ENCODE assay signal across 21 cellular contexts in the genomic region with DNA sequence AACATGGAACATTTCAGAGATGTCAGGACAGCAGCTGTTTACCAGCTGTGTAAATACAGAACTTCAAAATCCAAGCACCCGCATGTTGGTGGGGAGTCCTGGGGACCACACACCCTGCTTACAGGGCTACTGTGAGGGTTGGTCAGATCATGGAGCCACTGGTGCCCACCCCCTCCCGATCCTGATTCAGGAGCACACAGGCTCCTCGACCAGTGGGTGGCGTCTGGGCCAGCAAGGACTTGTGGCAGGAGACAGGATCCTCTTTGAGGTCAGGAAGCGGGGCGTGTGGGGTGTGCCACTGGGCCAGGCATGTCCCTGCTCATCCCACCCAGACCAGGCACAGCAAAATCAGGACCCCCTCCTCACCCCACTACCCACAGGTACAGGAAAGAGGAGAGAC.
DNase-seq lines count a peak whose midpoint lies in the region; FAIRE-seq and TF ChIP-seq lines count a peak whose summit lies in the region.
"Had no signal": no experiment of that assay in that cellular context is flagged by ENCODE, and none has a peak within 500 bp of the region (broad histone marks: within the 10 kb centered on the region; RNA-seq: fewer than 3 reads in every experiment).

No MANE protein-coding gene starts in this region.

- no peak overlapping the region for H3K9ac ChIP-seq in keratinocyte (ENCODE audit: control insufficient read depth, extremely low read depth, insufficient read depth, low read length)

- H3K4me2 ChIP-seq in keratinocyte (ENCODE audit: control insufficient read depth, extremely low read depth, insufficient read depth, low read depth, low read length) = peak overlapping the region; percentile 37

- H3K27me3 ChIP-seq in H7 (ENCODE audit: control insufficient read depth, insufficient read depth, low read length) = no peaks in the 10 kb centered on the region
- H3K27me3 ChIP-seq in keratinocyte (ENCODE audit: control insufficient read depth, extremely low read depth, insufficient read depth, low read length) = no peaks in the 10 kb centered on the region
- peaks cover 35% of the 10 kb centered on the region for H3K27me3 ChIP-seq in left ventricle myocardium inferior (ENCODE audit: low read depth)
- H3K27me3 ChIP-seq: body of pancreas had no signal

- H3K36me3 ChIP-seq in H7 (replicated peaks; ENCODE audit: control insufficient read depth, insufficient read depth, low read length) (no peaks in the 10 kb centered on the region), keratinocyte (ENCODE audit: control insufficient read depth in 2 of 2, extremely low read depth in 1 of 2, insufficient read depth in 2 of 2, low read length in 2 of 2) (no peaks in the 10 kb centered on the region), left ventricle myocardium inferior (no peaks in the 10 kb centered on the region)
- H3K36me3 ChIP-seq: esophagus muscularis mucosa, transverse colon had no signal

- H3K9me3 ChIP-seq in keratinocyte (ENCODE audit: control insufficient read depth, low read depth, low read length) (no peaks in the 10 kb centered on the region), left ventricle myocardium inferior (replicated peaks) (no peaks in the 10 kb centered on the region)
- H3K9me3 ChIP-seq: body of pancreas, esophagus muscularis mucosa, transverse colon had no signal

- no peak for FAIRE-seq in D721Med (lab: Jason Lieb, UNC)
- FAIRE-seq in keratinocyte (lab: Jason Lieb, UNC) = no peak
- FAIRE-seq: H54, kidney had no signal

- H3K9me1 ChIP-seq in keratinocyte (ENCODE audit: control insufficient read depth, extremely low read depth, insufficient read depth, low read length) = no peaks in the 10 kb centered on the region

- TF ChIP-seq CTCF in D721Med (IDR thresholded peaks at IDR 0.05; ENCODE audit: insufficient read depth, missing control alignments) (peak; percentile 42), keratinocyte (optimal IDR thresholded peaks at IDR 0.05 in 1 of 3, IDR thresholded peaks at IDR 0.05 in 1 of 3, conservative IDR thresholded peaks at IDR 0.05 in 1 of 3; ENCODE audit: extremely low read depth in 1 of 3, insufficient read depth in 2 of 3, low read length in 3 of 3) (peak; percentile 32 to 76 (median 51)), left ventricle myocardium inferior (IDR thresholded peaks at IDR 0.05; ENCODE audit: borderline replicate concordance) (no peak)

- intact Hi-C loops in left ventricle myocardium inferior (cut with micrococcal nuclease) = no loop called here

- H3K4me3 ChIP-seq in H7 (ENCODE audit: insufficient read depth, low read depth, low read length) (no peak overlapping the region), keratinocyte (ENCODE audit: control insufficient read depth in 2 of 3, extremely low read depth in 1 of 3, insufficient read depth in 2 of 3, low read depth in 1 of 3, low read length in 3 of 3) (no peak overlapping the region), left ventricle myocardium inferior (no peak overlapping the region)
- H3K4me3 ChIP-seq: body of pancreas, dorsolateral prefrontal cortex, esophagus muscularis mucosa, transverse colon had no signal

- H3K79me2 ChIP-seq in keratinocyte (ENCODE audit: control insufficient read depth, insufficient read depth, low read length) = peaks cover 3% of the 10 kb centered on the region

- no peak overlapping the region for H2AFZ ChIP-seq in keratinocyte (ENCODE audit: control insufficient read depth, low read length)

- no peak for DNase-seq in D721Med (ENCODE audit: insufficient read length, low spot score)
- peak; percentile 86 for DNase-seq in H7
- DNase-seq in UCSD-AML1 (lab: John Stamatoyannopoulos, UW; ENCODE audit: unreplicated experiment) = peak; percentile 31
- no peak for DNase-seq in keratinocyte (ENCODE audit: low read depth, low spot score)
- no peak for DNase-seq in G401 (ENCODE audit: low spot score)
- no peak for DNase-seq in activated CD8-positive, alpha-beta memory T cell treated with anti-CD3 and anti-CD28 coated beads for 24 hours
- no peak for DNase-seq in left ventricle myocardium inferior
- DNase-seq: activated naive CD4-positive, alpha-beta T cell treated with Interleukin-2 at 50 U/mL for 16 hours; body of pancreas; C1 segment of cervical spinal cord; DMS79 treated with DMSO at 0.1 percent for 48 hours; dorsolateral prefrontal cortex; kidney; NCI-H1048; NCI-H2107; NCI-H526 treated with DMSO at 0.1 percent for 48 hours; stimulated activated naive B cell treated with anti-CD40 and anti-IgM and Interleukin-4, amounts not matched to agents 10 μg/mL and 1 μg/mL and 100 μg/mL, for 72 hours; T-helper 2 cell; transverse colon had no signal

- H4K20me1 ChIP-seq in keratinocyte (ENCODE audit: control insufficient read depth, extremely low read depth, insufficient read depth, low read length) = no peaks in the 10 kb centered on the region

- H3K4me1 ChIP-seq in keratinocyte (ENCODE audit: control insufficient read depth, extremely low read depth, insufficient read depth, low read length) = peaks cover 22% of the 10 kb centered on the region
- no peaks in the 10 kb centered on the region for H3K4me1 ChIP-seq in left ventricle myocardium inferior
- H3K4me1 ChIP-seq: body of pancreas, esophagus muscularis mucosa had no signal

- in situ Hi-C loops in G401 (cut with HindIII; ENCODE audit: low sequenced_read_pairs) = no loop called here

- no peak overlapping the region for H3K27ac ChIP-seq in keratinocyte (ENCODE audit: control insufficient read depth, insufficient read depth, low read length)
- H3K27ac ChIP-seq in left ventricle myocardium inferior (replicated peaks) = no peak overlapping the region
- H3K27ac ChIP-seq: body of pancreas, dorsolateral prefrontal cortex, esophagus muscularis mucosa, transverse colon had no signal

- dilution Hi-C loops in keratinocyte (cut with MboI; ENCODE audit: extremely low pct_ligation_motif_present, low sequenced_read_pairs) = no loop called here

Comparison
In these comparisons a context has a peak if more than half of its experiments do, and no peak if none do; other contexts are left out.
1. DNase-seq: peak in H7 (single experiment) and UCSD-AML1 (single experiment); none in D721Med (single experiment), keratinocyte (single experiment), G401 (single experiment), activated CD8-positive, alpha-beta memory T cell treated with anti-CD3 and anti-CD28 coated beads for 24 hours (single experiment) and left ventricle myocardium inferior (single experiment).